Comparison of ENCODE assay signal across 8 cellular contexts in genomic region chr2:200378652-200379290, GRCh38.
DNase-seq lines count a peak whose midpoint lies in the region; ATAC-seq and TF ChIP-seq lines count a peak whose summit lies in the region.

No MANE protein-coding gene starts in this region.

- H3K4me1 ChIP-seq in CD8-positive, alpha-beta memory T cell (ENCODE audit: insufficient read depth, low read length) = peaks cover 43% of the 10 kb centered on the region

- peaks cover 0 to 2% (median 0%) of the 10 kb centered on the region in 3 donors for H3K36me3 Mint-ChIP-seq in CD8-positive, alpha-beta memory T cell
- peaks cover 1% of the 10 kb centered on the region for H3K36me3 Mint-ChIP-seq in progenitor cell of endocrine pancreas (ENCODE audit: insufficient read depth)
- no peaks in the 10 kb centered on the region for H3K36me3 Mint-ChIP-seq in activated CD4-positive, alpha-beta T cell treated with anti-CD3 and anti-CD28 coated beads for 36 hours (ENCODE audit: low read depth)

- H3K4me3 Mint-ChIP-seq in CD8-positive, alpha-beta memory T cell = no peak overlapping the region
- peak overlapping the region; percentile 7 for H3K4me3 Mint-ChIP-seq in progenitor cell of endocrine pancreas (ENCODE audit: low read depth)
- H3K4me3 Mint-ChIP-seq in activated CD4-positive, alpha-beta T cell treated with anti-CD3 and anti-CD28 coated beads for 36 hours = no peak overlapping the region

- no peaks in the 10 kb centered on the region for H3K27me3 ChIP-seq in CD8-positive, alpha-beta memory T cell (ENCODE audit: insufficient read depth, low read length, poor library complexity, severe bottlenecking)

- H3K9me3 Mint-ChIP-seq in CD8-positive, alpha-beta memory T cell = no peaks in the 10 kb centered on the region
- no peaks in the 10 kb centered on the region for H3K9me3 Mint-ChIP-seq in progenitor cell of endocrine pancreas (ENCODE audit: low read depth)
- no peaks in the 10 kb centered on the region for H3K9me3 Mint-ChIP-seq in activated CD4-positive, alpha-beta T cell treated with anti-CD3 and anti-CD28 coated beads for 36 hours (ENCODE audit: low read depth)

- H3K36me3 ChIP-seq in CD8-positive, alpha-beta memory T cell (ENCODE audit: insufficient read depth, low read length) = no peaks in the 10 kb centered on the region

- H3K27ac ChIP-seq in CD8-positive, alpha-beta memory T cell (ENCODE audit: low read depth, low read length) = peak overlapping the region; percentile 8

- no peaks in the 10 kb centered on the region for H3K9me3 ChIP-seq in CD8-positive, alpha-beta memory T cell (ENCODE audit: low read length)

- no peak for DNase-seq in CD8-positive, alpha-beta memory T cell
- DNase-seq in RPMI7951 (ENCODE audit: low read depth) = peak; percentile 55
- peak; percentile 65 for DNase-seq in fibroblast of mammary gland (ENCODE audit: low read depth)
- no peak for DNase-seq in progenitor cell of endocrine pancreas (ENCODE audit: low spot score, unreplicated experiment)
- no peak for DNase-seq in activated CD4-positive, alpha-beta T cell treated with anti-CD3 and anti-CD28 coated beads for 36 hours
- no peak for DNase-seq in T-helper 9 cell
- no peak for DNase-seq in stimulated activated CD4-positive, alpha-beta T cell treated with anti-CD3 and anti-CD28 coated beads, Interleukin-2, amount 100 ng/mL, for 24 hours

- POLR2A ChIA-PET in CD8-positive, alpha-beta memory T cell (lab: Charles Lee) = no interaction called here
- POLR2A ChIA-PET in activated CD4-positive, alpha-beta T cell treated with anti-CD3 and anti-CD28 coated beads for 36 hours (lab: Charles Lee) = no interaction called here

- TF ChIP-seq CTCF in fibroblast of mammary gland (conservative IDR thresholded peaks at IDR 0.05; ENCODE audit: control insufficient read depth, insufficient read depth, low read depth, low read length) (no peak), progenitor cell of endocrine pancreas (IDR thresholded peaks at IDR 0.05; ENCODE audit: unreplicated experiment) (no peak)

- no peak overlapping the region for H3K4me3 ChIP-seq in CD8-positive, alpha-beta memory T cell (ENCODE audit: low read length)
- H3K4me3 ChIP-seq in fibroblast of mammary gland (ENCODE audit: control insufficient read depth, low read depth, low read length) = no peak overlapping the region

- ATAC-seq in activated CD4-positive, alpha-beta T cell treated with anti-CD3 and anti-CD28 coated beads for 36 hours = no peak
- no peak for ATAC-seq in HG03108 (IDR thresholded peaks at IDR 0.05; ENCODE audit: unreplicated experiment)

- CTCF ChIA-PET in CD8-positive, alpha-beta memory T cell (lab: Charles Lee) = no interaction called here
- CTCF ChIA-PET in activated CD4-positive, alpha-beta T cell treated with anti-CD3 and anti-CD28 coated beads for 36 hours (lab: Charles Lee) = interaction anchor here (0.5 to 1.5 kb wide), 2 partner anchors 107 to 119 kb away, joined by 4 to 5 read pairs; no protein-coding TSS in a partner anchor

- intact Hi-C loops in activated CD4-positive, alpha-beta T cell treated with anti-CD3 and anti-CD28 coated beads for 36 hours (cut with DNase I, micrococcal nuclease) = no loop called here

- H3K27ac Mint-ChIP-seq in CD8-positive, alpha-beta memory T cell = peak overlapping the region in 4 of 8 donors; percentile 13 to 56 (median 26)
- H3K27ac Mint-ChIP-seq in progenitor cell of endocrine pancreas = peak overlapping the region; percentile 95
- H3K27ac Mint-ChIP-seq in activated CD4-positive, alpha-beta T cell treated with anti-CD3 and anti-CD28 coated beads for 36 hours = no peak overlapping the region

- H3K4me1 Mint-ChIP-seq in CD8-positive, alpha-beta memory T cell = peaks cover 35 to 40% (median 38%) of the 10 kb centered on the region in 3 donors
- peaks cover 82% of the 10 kb centered on the region for H3K4me1 Mint-ChIP-seq in progenitor cell of endocrine pancreas (ENCODE audit: low read depth)
- H3K4me1 Mint-ChIP-seq in activated CD4-positive, alpha-beta T cell treated with anti-CD3 and anti-CD28 coated beads for 36 hours = peaks cover 60% of the 10 kb centered on the region

- H3K27me3 Mint-ChIP-seq in CD8-positive, alpha-beta memory T cell = no peaks in the 10 kb centered on the region
- H3K27me3 Mint-ChIP-seq in progenitor cell of endocrine pancreas = no peaks in the 10 kb centered on the region
- no peaks in the 10 kb centered on the region for H3K27me3 Mint-ChIP-seq in activated CD4-positive, alpha-beta T cell treated with anti-CD3 and anti-CD28 coated beads for 36 hours

Comparison
In these comparisons a context has a peak if more than half of its experiments do, and no peak if none do; other contexts are left out.
1. DNase-seq: peak in RPMI7951 (single experiment) and fibroblast of mammary gland (single experiment); none in CD8-positive, alpha-beta memory T cell (0 of 5), progenitor cell of endocrine pancreas (single experiment), activated CD4-positive, alpha-beta T cell treated with anti-CD3 and anti-CD28 coated beads for 36 hours (single experiment), T-helper 9 cell (single experiment) and stimulated activated CD4-positive, alpha-beta T cell treated with anti-CD3 and anti-CD28 coated beads, Interleukin-2, amount 100 ng/mL, for 24 hours (0 of 2).